In the genomic region with DNA sequence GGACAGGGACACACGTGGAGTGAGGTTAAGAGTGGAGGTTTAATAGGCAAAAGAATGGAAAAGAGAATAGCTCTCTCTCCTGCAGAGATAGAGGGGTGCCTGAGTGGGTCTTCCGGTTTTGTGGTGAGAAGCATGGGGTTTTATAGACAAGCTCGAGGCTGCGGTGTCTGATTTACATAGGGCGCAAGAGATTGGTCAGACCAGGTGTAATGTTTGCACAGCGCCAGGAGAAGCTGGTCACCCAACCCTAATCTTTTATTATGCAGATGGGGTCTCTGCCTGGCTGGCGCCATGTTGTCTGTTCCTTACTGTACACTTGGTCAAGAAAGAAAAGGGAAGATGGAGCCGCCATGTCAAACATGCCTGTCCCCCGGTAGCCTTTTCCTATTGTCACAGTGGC, we compare ENCODE assay signal across 26 cellular contexts.
"Had no signal": no experiment of that assay in that cellular context is flagged by ENCODE, and none has a peak within 500 bp of the region (broad histone marks: within the 10 kb centered on the region; RNA-seq: fewer than 3 reads in every experiment).

No MANE protein-coding gene starts in this region.

- H3K4me1 ChIP-seq: foreskin keratinocyte, gastrocnemius medialis had no signal

- H3K27me3 ChIP-seq: brain microvascular endothelial cell, dorsolateral prefrontal cortex, gastrocnemius medialis, heart left ventricle had no signal

- H3K9me3 ChIP-seq: gastrocnemius medialis, heart left ventricle had no signal

- DNase-seq: activated B cell treated with CpG ODN at 0.5 μM for 24 hours; activated CD4-positive, alpha-beta T cell treated with anti-CD3 and anti-CD28 coated beads for 48 hours; activated CD4-positive, alpha-beta T cell treated with anti-CD3 and anti-CD28 coated beads, Interleukin-2, amount 50 U/mL, for 1 hour; activated CD4-positive, alpha-beta T cell treated with anti-CD3 and anti-CD28 coated beads, Interleukin-2, amount 50 U/mL, for 48 hours; activated CD8-positive, alpha-beta T cell treated with anti-CD3 and anti-CD28 coated beads for 36 hours; activated effector memory CD4-positive, alpha-beta T cell treated with Interleukin-2 at 50 U/mL for 16 hours; activated gamma-delta T cell treated with Interleukin-2 at 50 U/mL for 16 hours; activated naive CD4-positive, alpha-beta T cell treated with anti-CD3 and anti-CD28 coated beads, Interleukin-2, amount 50 U/mL, for 16 hours; activated naive CD4-positive, alpha-beta T cell treated with Interleukin-2 at 50 U/mL for 16 hours; activated T-cell treated with anti-CD3 and anti-CD28 coated beads, Interleukin-2, amount 50 U/mL, for 4 hours; amniotic stem cell; anterior cingulate cortex; brain microvascular endothelial cell; dorsolateral prefrontal cortex; effector memory CD4-positive, alpha-beta T cell; endodermal cell; foreskin keratinocyte; gastrocnemius medialis; glutamatergic neuron; heart left ventricle; T1000; WERI-Rb-1 had no signal

- H3K27ac ChIP-seq: brain microvascular endothelial cell, coronary artery, dorsolateral prefrontal cortex, foreskin keratinocyte, gastrocnemius medialis, heart left ventricle, WERI-Rb-1 had no signal

- ATAC-seq: activated CD4-positive, CD25-positive, alpha-beta regulatory T cell treated with anti-CD3 and anti-CD28 coated beads, Interleukin-2, amount 50 U/mL, for 24 hours; activated CD8-positive, alpha-beta T cell treated with anti-CD3 and anti-CD28 coated beads for 36 hours; activated T-cell treated with anti-CD3 and anti-CD28 coated beads, Interleukin-2, amount 50 U/mL, for 4 hours; activated T-helper 17 cell treated with anti-CD3 and anti-CD28 coated beads, Interleukin-2, amount 50 U/mL, for 72 hours; esophagus mucosa; foreskin keratinocyte; gastrocnemius medialis; heart left ventricle had no signal

- H3K36me3 ChIP-seq: brain microvascular endothelial cell, gastrocnemius medialis, heart left ventricle, WERI-Rb-1 had no signal

- H3K4me3 ChIP-seq: coronary artery, dorsolateral prefrontal cortex, gastrocnemius medialis, heart left ventricle had no signal
